In genomic region chr6:30480536-30481156, GRCh38 we compare ENCODE assay signal across 8 cellular contexts. TPM values are rescaled to one million over a fixed set of nuclear protein-coding genes. Genes with fewer than 3 reads are reported as not detected.
DNase-seq lines count a peak whose midpoint lies in the region; ATAC-seq and TF ChIP-seq lines count a peak whose summit lies in the region.

No MANE protein-coding gene starts in this region.

- ATAC-seq in CD4-positive, alpha-beta T cell (ENCODE audit: poor library complexity) = peak; percentile 71
- ATAC-seq in HG03565 (IDR thresholded peaks at IDR 0.05; ENCODE audit: unreplicated experiment) = no peak

- H3K4me3 Mint-ChIP-seq in CD4-positive, alpha-beta T cell = peak overlapping the region; percentile 16
- H3K4me3 Mint-ChIP-seq in activated CD4-positive, alpha-beta T cell treated with anti-CD3 and anti-CD28 coated beads, Interleukin-2, amount 10 ng/mL, durations not matched to agents 7 days and 5 days = no peak overlapping the region

- POLR2A ChIA-PET in CD4-positive, alpha-beta T cell (lab: Charles Lee) = interaction anchor here (1.2 to 3.5 kb wide), 11 partner anchors 13 to 240 kb away, joined by 3 to 26 read pairs (median 5); partner anchors contain the start of genes GNL1, MRPS18B, PPP1R10 and PRR3
- POLR2A ChIA-PET in activated CD4-positive, alpha-beta T cell treated with anti-CD3 and anti-CD28 coated beads, Interleukin-2, amount 10 ng/mL, durations not matched to agents 7 days and 5 days (lab: Charles Lee) = interaction anchor here (0.6 kb wide), 2 partner anchors 212 to 968 kb away, joined by 3 to 5 read pairs; no protein-coding TSS in a partner anchor
- POLR2A ChIA-PET in GM10248 (lab: Yijun Ruan, JAX) = no interaction called here

- H3K36me3 ChIP-seq in HUES64 (ENCODE audit: insufficient read depth, low read length) (no peaks in the 10 kb centered on the region), iPS-15b (ENCODE audit: control insufficient read depth, insufficient read depth, low read length) (no peaks in the 10 kb centered on the region)

- H3K27ac Mint-ChIP-seq in CD4-positive, alpha-beta T cell = no peak overlapping the region
- H3K27ac Mint-ChIP-seq in activated CD4-positive, alpha-beta T cell treated with anti-CD3 and anti-CD28 coated beads, Interleukin-2, amount 10 ng/mL, durations not matched to agents 7 days and 5 days = no peak overlapping the region

- no peaks in the 10 kb centered on the region for H3K36me3 Mint-ChIP-seq in CD4-positive, alpha-beta T cell (ENCODE audit: low read depth)
- no peaks in the 10 kb centered on the region for H3K36me3 Mint-ChIP-seq in activated CD4-positive, alpha-beta T cell treated with anti-CD3 and anti-CD28 coated beads, Interleukin-2, amount 10 ng/mL, durations not matched to agents 7 days and 5 days (ENCODE audit: low read depth)

- in situ Hi-C loops in GM13977 (cut with MboI; ENCODE audit: low pct_unique_long_range_greater_than_20kb, low sequenced_read_pairs, unreplicated experiment) = loop anchor here (10.0 kb wide), 1 partner anchor 254 kb away; no protein-coding TSS in a partner anchor

- H3K9ac ChIP-seq in HUES64 (ENCODE audit: low read depth, low read length) = no peak overlapping the region
- H3K9ac ChIP-seq in iPS-15b (ENCODE audit: low read depth, low read length) = no peak overlapping the region

- H3K27ac ChIP-seq in CD4-positive, alpha-beta T cell (ENCODE audit: low read depth, low read length) = no peak overlapping the region
- H3K27ac ChIP-seq in HUES64 (ENCODE audit: low read depth, low read length) = no peak overlapping the region

- H3K9me3 Mint-ChIP-seq in CD4-positive, alpha-beta T cell = no peaks in the 10 kb centered on the region
- H3K9me3 Mint-ChIP-seq in activated CD4-positive, alpha-beta T cell treated with anti-CD3 and anti-CD28 coated beads, Interleukin-2, amount 10 ng/mL, durations not matched to agents 7 days and 5 days = no peaks in the 10 kb centered on the region

- H3K4me3 ChIP-seq in HUES64 (ENCODE audit: low read length) (peak overlapping the region; percentile 37; the same call in 1 of the 2 replicates), iPS-15b (ENCODE audit: low read depth, low read length) (peak overlapping the region; percentile 68)

- no peaks in the 10 kb centered on the region for H3K9me3 ChIP-seq in CD4-positive, alpha-beta T cell (ENCODE audit: control insufficient read depth, low read length)
- no peaks in the 10 kb centered on the region for H3K9me3 ChIP-seq in HUES64 (ENCODE audit: insufficient read depth, low read depth, low read length)
- no peaks in the 10 kb centered on the region for H3K9me3 ChIP-seq in iPS-15b (ENCODE audit: control insufficient read depth, insufficient read depth, low read length)

- peaks cover 70% of the 10 kb centered on the region for H3K27me3 Mint-ChIP-seq in CD4-positive, alpha-beta T cell
- peaks cover 68% of the 10 kb centered on the region for H3K27me3 Mint-ChIP-seq in activated CD4-positive, alpha-beta T cell treated with anti-CD3 and anti-CD28 coated beads, Interleukin-2, amount 10 ng/mL, durations not matched to agents 7 days and 5 days

- H3K4me1 ChIP-seq in HUES64 (ENCODE audit: insufficient read depth, low read length) (no peaks in the 10 kb centered on the region), iPS-15b (ENCODE audit: control insufficient read depth, insufficient read depth, low read length) (no peaks in the 10 kb centered on the region)

- no peak for TF ChIP-seq CTCF in CD4-positive, alpha-beta T cell (IDR thresholded peaks at IDR 0.05)
- no peak for TF ChIP-seq CTCF in GM13977 (IDR thresholded peaks at IDR 0.05; ENCODE audit: extremely low read depth, insufficient read depth, missing control alignments)
- no peak for TF ChIP-seq CTCF in GM10248 (IDR thresholded peaks at IDR 0.05; ENCODE audit: control extremely low read depth, extremely low read depth, low read depth, missing control alignments)

- CTCF ChIA-PET in CD4-positive, alpha-beta T cell (lab: Charles Lee) = interaction anchor here (1.0 to 7.3 kb wide), 6 partner anchors 14 to 77 kb away, joined by 3 to 144 read pairs (median 8); partner anchors contain the start of gene PRR3
- CTCF ChIA-PET in activated CD4-positive, alpha-beta T cell treated with anti-CD3 and anti-CD28 coated beads, Interleukin-2, amount 10 ng/mL, durations not matched to agents 7 days and 5 days (lab: Charles Lee) = interaction anchor here (0.7 to 8.7 kb wide), 14 partner anchors 11 to 250 kb away, joined by 3 to 113 read pairs (median 4); no protein-coding TSS in a partner anchor
- CTCF ChIA-PET in GM10248 (lab: Yijun Ruan, JAX) = interaction anchor here (1.4 to 9.5 kb wide), 8 partner anchors 12 to 599 kb away, joined by 4 to 278 read pairs (median 8); no protein-coding TSS in a partner anchor

- intact Hi-C loops in CD4-positive, alpha-beta T cell (cut with DNase I, micrococcal nuclease) = loop anchor here in 1 of 2 experiments (5.0 kb wide), 2 partner anchors 132 to 602 kb away; no protein-coding TSS in a partner anchor

- peaks cover 32% of the 10 kb centered on the region for H3K4me1 Mint-ChIP-seq in CD4-positive, alpha-beta T cell (ENCODE audit: low read depth)
- peaks cover 20% of the 10 kb centered on the region for H3K4me1 Mint-ChIP-seq in activated CD4-positive, alpha-beta T cell treated with anti-CD3 and anti-CD28 coated beads, Interleukin-2, amount 10 ng/mL, durations not matched to agents 7 days and 5 days

- WGBS in HUES64 = 30% methylated on average over 18 of the region's 18 CpGs

- DNase-seq in CD4-positive, alpha-beta T cell = peak in 6 of 10 experiments; percentile 32 to 57 (median 46)
- peak; percentile 72 for DNase-seq in activated CD4-positive, alpha-beta T cell treated with anti-CD3 and anti-CD28 coated beads, Interleukin-2, amount 10 ng/mL, durations not matched to agents 7 days and 5 days
- DNase-seq in GM13977 (ENCODE audit: low spot score) (no peak), GM10248 (ENCODE audit: extremely low spot score) (no peak), NCI-H510A treated with DMSO at 0.1 percent for 48 hours (lab: John Stamatoyannopoulos, UW) (no peak)

- peaks cover 41% of the 10 kb centered on the region for H3K27me3 ChIP-seq in CD4-positive, alpha-beta T cell (ENCODE audit: control insufficient read depth, insufficient read depth, low read length)
- H3K27me3 ChIP-seq in HUES64 (ENCODE audit: insufficient read depth, low read length) (peaks cover 58% of the 10 kb centered on the region), iPS-15b (ENCODE audit: control insufficient read depth, insufficient read depth, low read length) (peaks cover 58% of the 10 kb centered on the region)

RNA-seq across cellular contexts. Expression of gene HLA-E, which starts 8.7 kb away (rescaled TPM):
- total RNA-seq in CD4-positive, alpha-beta T cell = 1,000 to 10,000 TPM; 1,136 to 1,173 TPM
- polyA plus RNA-seq in HUES64 (2013, experiment 1 of 2) = 15.0 TPM
- polyA plus RNA-seq in HUES64 (2013, experiment 2 of 2) = 19.5 TPM
- 100 to 1,000 TPM; 706 to 753 TPM for total RNA-seq in activated CD4-positive, alpha-beta T cell treated with anti-CD3 and anti-CD28 coated beads, Interleukin-2, amount 10 ng/mL, durations not matched to agents 7 days and 5 days

Comparison
In these comparisons a context has a peak if more than half of its experiments do, and no peak if none do; other contexts are left out.
1. DNase-seq: peak in CD4-positive, alpha-beta T cell (6 of 10) and activated CD4-positive, alpha-beta T cell treated with anti-CD3 and anti-CD28 coated beads, Interleukin-2, amount 10 ng/mL, durations not matched to agents 7 days and 5 days (single experiment); none in GM13977 (single experiment), GM10248 (single experiment) and NCI-H510A treated with DMSO at 0.1 percent for 48 hours (single experiment).